In the genomic region with DNA sequence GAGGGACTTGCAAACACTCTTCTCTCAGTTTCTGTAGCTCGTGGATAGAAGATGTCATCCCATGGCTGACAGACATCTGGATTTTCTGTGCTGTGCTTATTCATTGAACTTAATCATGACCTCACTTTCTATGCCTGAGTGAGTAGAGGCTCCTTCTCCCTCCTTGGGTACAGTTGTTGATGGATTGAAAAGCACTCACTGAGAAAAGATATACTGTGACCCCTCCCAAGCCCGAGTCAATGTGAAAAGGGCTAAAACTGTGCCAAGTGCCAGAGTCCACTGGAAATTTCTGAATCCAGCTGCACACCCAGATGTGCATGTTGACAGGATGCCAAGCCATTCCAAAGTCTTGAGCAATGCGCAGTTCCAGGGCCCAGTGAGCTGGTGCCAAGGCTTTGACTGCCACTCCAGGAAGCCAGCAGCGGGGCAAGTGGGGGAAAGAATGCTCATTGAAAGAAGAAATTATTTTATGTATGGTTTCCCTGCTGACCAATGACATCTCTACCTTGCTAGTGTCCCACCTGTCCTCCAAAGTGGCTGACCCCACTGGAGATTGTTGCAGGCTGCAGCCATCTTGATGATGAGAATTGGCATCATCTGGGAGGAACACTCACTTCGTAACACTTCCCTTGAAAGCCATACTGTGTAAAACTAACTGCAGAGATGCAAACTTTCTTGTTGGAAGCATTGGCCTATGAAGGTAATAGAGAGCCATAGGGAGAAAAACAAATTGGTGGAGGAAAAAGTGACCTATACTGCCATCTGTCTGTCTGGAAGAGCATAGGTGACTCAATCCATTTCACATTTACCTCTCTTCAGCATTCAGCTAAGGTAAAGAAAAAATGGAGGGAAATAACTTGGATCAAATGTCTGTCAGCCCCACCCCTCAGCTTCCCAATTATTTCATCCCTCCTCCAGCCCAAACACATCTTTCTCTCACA, we compare ENCODE assay signal across 9 cellular contexts.
A peak's percentile ranks its signal among the peaks of the same experiment; 100 is the strongest.
DNase-seq lines count a peak whose midpoint lies in the region; ATAC-seq and TF ChIP-seq lines count a peak whose summit lies in the region.
"Had no signal": no experiment of that assay in that cellular context is flagged by ENCODE, and none has a peak within 500 bp of the region (broad histone marks: within the 10 kb centered on the region; RNA-seq: fewer than 3 reads in every experiment).

No MANE protein-coding gene starts in this region.

- POLR2A ChIA-PET in PC-9 (lab: Charles Lee; ENCODE audit: unreplicated experiment) = no interaction called here

- BruUV-seq in PC-9 (replicated peaks; lab: Mats Ljungman, UMichigan) = no TSS peak

- TF ChIP-seq POLR2A in heart left ventricle (IDR thresholded peaks at IDR 0.05) (no peak), thyroid gland (IDR thresholded peaks at IDR 0.05) (no peak)

- H4K20me1 ChIP-seq in PC-9 (ENCODE audit: insufficient read depth) = no peaks in the 10 kb centered on the region
- H4K20me1 ChIP-seq: BLaER1 treated with 17β-estradiol and CSF1 and Interleukin-3, amounts not matched to agents 10 nM and 100 nM had no signal

- DNase-seq in NCI-H1694 treated with DMSO at 0.1 percent for 48 hours (lab: John Stamatoyannopoulos, UW) = peak; percentile 4
- no peak for DNase-seq in NCI-H1694 (lab: John Stamatoyannopoulos, UW)
- DNase-seq in PC-9 = no peak
- DNase-seq in heart left ventricle = peak in 3 of 5 donors; percentile 16 to 55 (median 24)
- peak; percentile 52 to 64 for DNase-seq in thyroid gland
- no peak for DNase-seq in stimulated activated CD4-positive, alpha-beta T cell treated with anti-CD3 and anti-CD28 coated beads, Interleukin-1b, Interleukin-23, amount 100 ng/mL, for 48 hours
- DNase-seq in GOT3 (lab: John Stamatoyannopoulos, UW) = no peak

- H3K36me3 ChIP-seq in PC-9 (ENCODE audit: low read depth) = no peaks in the 10 kb centered on the region
- H3K36me3 ChIP-seq in heart left ventricle = no peaks in the 10 kb centered on the region
- H3K36me3 ChIP-seq in thyroid gland = no peaks in the 10 kb centered on the region
- H3K36me3 ChIP-seq: BLaER1 treated with 17β-estradiol and CSF1 and Interleukin-3, amounts not matched to agents 10 nM and 100 nM had no signal

- CTCF ChIA-PET in PC-9 (lab: Charles Lee) = no interaction called here

- H3K9me3 ChIP-seq in PC-9 (ENCODE audit: insufficient read depth, low read depth) = no peaks in the 10 kb centered on the region; the same call in 1 of the 2 replicates
- H3K9me3 ChIP-seq in heart left ventricle = no peaks in the 10 kb centered on the region
- no peaks in the 10 kb centered on the region for H3K9me3 ChIP-seq in thyroid gland

- 70 to 85% (median 75%) methylated on average over 5 of the region's 5 CpGs for WGBS in heart left ventricle, 4 donors
- 29 to 41% methylated on average over 5 of the region's 5 CpGs for WGBS in thyroid gland, 2 donors

- H3K9me2 ChIP-seq in PC-9 (ENCODE audit: insufficient read depth) = no peaks in the 10 kb centered on the region

- no peaks in the 10 kb centered on the region for H3K79me2 ChIP-seq in PC-9 (ENCODE audit: low read depth)

- H3K4me2 ChIP-seq in PC-9 = no peak overlapping the region
- H3K4me2 ChIP-seq: BLaER1 treated with 17β-estradiol and CSF1 and Interleukin-3, amounts not matched to agents 10 nM and 100 nM had no signal

- H3K27ac ChIP-seq in PC-9 (no peak overlapping the region), heart left ventricle (no peak overlapping the region), thyroid gland (no peak overlapping the region)
- H3K27ac ChIP-seq: BLaER1 treated with 17β-estradiol and CSF1 and Interleukin-3, amounts not matched to agents 10 nM and 100 nM had no signal

- ATAC-seq in heart left ventricle = no peak
- ATAC-seq in GM19324 (IDR thresholded peaks at IDR 0.05; ENCODE audit: low FRiP score, unreplicated experiment) = no peak

- no peaks in the 10 kb centered on the region for H3F3A ChIP-seq in PC-9 (ENCODE audit: insufficient read depth, low read depth)

- H3K4me1 ChIP-seq in PC-9 (replicated peaks; ENCODE audit: insufficient read depth) (no peaks in the 10 kb centered on the region), heart left ventricle (no peaks in the 10 kb centered on the region), thyroid gland (peaks cover 6 to 16% of the 10 kb centered on the region in 2 donors)
- H3K4me1 ChIP-seq: BLaER1 treated with 17β-estradiol and CSF1 and Interleukin-3, amounts not matched to agents 10 nM and 100 nM had no signal

- peak; percentile 56 for TF ChIP-seq CTCF in PC-9 (conservative IDR thresholded peaks at IDR 0.05)
- TF ChIP-seq CTCF in heart left ventricle (IDR thresholded peaks at IDR 0.05) = peak in 11 of 12 donors; percentile 20 to 54 (median 37)
- TF ChIP-seq CTCF in thyroid gland (IDR thresholded peaks at IDR 0.05) = peak in 5 of 6 experiments; percentile 13 to 55 (median 49)

- intact Hi-C loops in PC-9 (cut with micrococcal nuclease; ENCODE audit: unreplicated experiment) (no loop called here), heart left ventricle (cut with DNase I) (loop anchor here in 8 of 10 donors (5.0 to 10.0 kb wide), 4 partner anchors 438 to 748 kb away; no protein-coding TSS in a partner anchor), thyroid gland (cut with DNase I) (no loop called here)

- peaks cover 4% of the 10 kb centered on the region; the same call in 1 of the 2 replicates for H3K27me3 ChIP-seq in PC-9 (ENCODE audit: insufficient read depth, low read depth)
- H3K27me3 ChIP-seq in heart left ventricle = no peaks in the 10 kb centered on the region
- no peaks in the 10 kb centered on the region for H3K27me3 ChIP-seq in thyroid gland
- H3K27me3 ChIP-seq: BLaER1 treated with 17β-estradiol and CSF1 and Interleukin-3, amounts not matched to agents 10 nM and 100 nM had no signal

- no peak overlapping the region for H2AFZ ChIP-seq in PC-9

- no peak overlapping the region for H3K4me3 ChIP-seq in PC-9
- H3K4me3 ChIP-seq in heart left ventricle = no peak overlapping the region
- H3K4me3 ChIP-seq in thyroid gland (replicated peaks in 1 of 3) = no peak overlapping the region
- H3K4me3 ChIP-seq: BLaER1 treated with 17β-estradiol and CSF1 and Interleukin-3, amounts not matched to agents 10 nM and 100 nM had no signal

Comparison
In these comparisons a context has a peak if more than half of its experiments do, and no peak if none do; other contexts are left out.
1. DNase-seq: peak in NCI-H1694 treated with DMSO at 0.1 percent for 48 hours (single experiment), heart left ventricle (3 of 5) and thyroid gland (2 of 2); none in NCI-H1694 (single experiment), PC-9 (0 of 2), stimulated activated CD4-positive, alpha-beta T cell treated with anti-CD3 and anti-CD28 coated beads, Interleukin-1b, Interleukin-23, amount 100 ng/mL, for 48 hours (single experiment) and GOT3 (single experiment).
2. intact Hi-C loops: an anchor here in heart left ventricle (5.0 to 10.0 kb wide); none called in PC-9 and thyroid gland.
3. Peak in every context shown above with its lines, with median percentiles within 50 percentile points of each other: CTCF ChIP-seq.